8 cellular contexts compared by ENCODE assay signal in genomic region chr11:117072517-117073218, GRCh38. TPM values are rescaled to one million over a fixed set of nuclear protein-coding genes. Genes with fewer than 3 reads are reported as not detected.
DNase-seq lines count a peak whose midpoint lies in the region; ATAC-seq and TF ChIP-seq lines count a peak whose summit lies in the region.

No MANE protein-coding gene starts in this region.

- peak overlapping the region; percentile 30 for H3K4me3 ChIP-seq in CD4-positive, CD25-positive, alpha-beta regulatory T cell (ENCODE audit: low read depth, low read length)
- H3K4me3 ChIP-seq in left ventricle myocardium inferior (no peak overlapping the region), stomach (no peak overlapping the region)

- no peak overlapping the region for H3K4me3 Mint-ChIP-seq in CD4-positive, CD25-positive, alpha-beta regulatory T cell

- 67 to 79% (median 68%) methylated on average over 3 of the region's 3 CpGs for WGBS in stomach, 5 donors

- H3K27me3 ChIP-seq in CD4-positive, CD25-positive, alpha-beta regulatory T cell (ENCODE audit: control insufficient read depth, insufficient read depth, low read length): no peaks in the 10 kb centered on the region
- H3K27me3 ChIP-seq in left ventricle myocardium inferior (ENCODE audit: low read depth) (no peaks in the 10 kb centered on the region), stomach (no peaks in the 10 kb centered on the region)

- no peaks in the 10 kb centered on the region for H3K9me3 ChIP-seq in CD4-positive, CD25-positive, alpha-beta regulatory T cell (ENCODE audit: control insufficient read depth in 2 of 2, low read length in 2 of 2)
- H3K9me3 ChIP-seq in left ventricle myocardium inferior (replicated peaks): no peaks in the 10 kb centered on the region
- H3K9me3 ChIP-seq in stomach: no peaks in the 10 kb centered on the region

- H3K27me3 Mint-ChIP-seq in CD4-positive, CD25-positive, alpha-beta regulatory T cell: no peaks in the 10 kb centered on the region

- H3K4me1 Mint-ChIP-seq in CD4-positive, CD25-positive, alpha-beta regulatory T cell: peaks cover 15 to 63% (median 48%) of the 10 kb centered on the region in 4 donors

- H3K4me1 ChIP-seq in CD4-positive, CD25-positive, alpha-beta regulatory T cell (ENCODE audit: control insufficient read depth, insufficient read depth, low read length, poor library complexity, severe bottlenecking): peaks cover 7% of the 10 kb centered on the region
- H3K4me1 ChIP-seq in left ventricle myocardium inferior: peaks cover 77% of the 10 kb centered on the region
- peaks cover 40 to 92% (median 68%) of the 10 kb centered on the region in 4 donors for H3K4me1 ChIP-seq in stomach

- no peak for TF ChIP-seq POLR2A in stomach (IDR thresholded peaks at IDR 0.05)

- peak in 1 of 3 donors; percentile 47 for DNase-seq in CD4-positive, CD25-positive, alpha-beta regulatory T cell
- peak; percentile 78 for DNase-seq in HPDE6-E6E7 (ENCODE audit: extremely low spot score)
- DNase-seq in left ventricle myocardium inferior: no peak
- no peak for DNase-seq in stomach
- DNase-seq in NCI-H82 treated with DMSO at 0.1 percent for 48 hours (lab: John Stamatoyannopoulos, UW; ENCODE audit: unreplicated experiment): no peak
- no peak for DNase-seq in DMS 273 treated with DMSO at 0.1 percent for 48 hours (lab: John Stamatoyannopoulos, UW)

- intact Hi-C loops in left ventricle myocardium inferior (cut with micrococcal nuclease): no loop called here
- intact Hi-C loops in stomach (cut with DNase I; ENCODE audit: low total_unique reads): loop anchor here (10.0 kb wide), 1 partner anchor 58 kb away; no protein-coding TSS in a partner anchor

- ATAC-seq in CD4-positive, CD25-positive, alpha-beta regulatory T cell (ENCODE audit: low read depth in 2 of 2): peak; percentile 55 to 79
- ATAC-seq in GM18517 (IDR thresholded peaks at IDR 0.05; ENCODE audit: unreplicated experiment): no peak

- H3K27ac ChIP-seq in CD4-positive, CD25-positive, alpha-beta regulatory T cell (ENCODE audit: insufficient read depth, low read length, poor library complexity, severe bottlenecking): no peak overlapping the region
- H3K27ac ChIP-seq in VCaP (peak overlapping the region; percentile 73; the same call in 1 of the 2 replicates), left ventricle myocardium inferior (replicated peaks) (peak overlapping the region; percentile 33), stomach (peak overlapping the region in 4 of 5 donors; percentile 13 to 43 (median 26))

- H3K27ac Mint-ChIP-seq in CD4-positive, CD25-positive, alpha-beta regulatory T cell: peak overlapping the region in 1 of 3 donors; percentile 61

- peaks cover 0 to 3% (median 0%) of the 10 kb centered on the region in 7 donors for H3K9me3 Mint-ChIP-seq in CD4-positive, CD25-positive, alpha-beta regulatory T cell

- no peak for TF ChIP-seq EP300 in stomach (IDR thresholded peaks at IDR 0.05)

- peaks cover 5% of the 10 kb centered on the region for H3K36me3 Mint-ChIP-seq in CD4-positive, CD25-positive, alpha-beta regulatory T cell

- H3K36me3 ChIP-seq in CD4-positive, CD25-positive, alpha-beta regulatory T cell (ENCODE audit: control insufficient read depth, insufficient read depth, low read length): no peaks in the 10 kb centered on the region
- no peaks in the 10 kb centered on the region for H3K36me3 ChIP-seq in left ventricle myocardium inferior
- no peaks in the 10 kb centered on the region for H3K36me3 ChIP-seq in stomach

- TF ChIP-seq CTCF in VCaP (conservative IDR thresholded peaks at IDR 0.05) (no peak), left ventricle myocardium inferior (IDR thresholded peaks at IDR 0.05; ENCODE audit: borderline replicate concordance) (no peak), stomach (IDR thresholded peaks at IDR 0.05) (no peak)

RNA-seq across cellular contexts. Expression of gene SIK3, which starts 25.6 kb away (rescaled TPM):
- 55.2 TPM for total RNA-seq in CD4-positive, CD25-positive, alpha-beta regulatory T cell
- polyA plus RNA-seq in CD4-positive, CD25-positive, alpha-beta regulatory T cell: 1 to 10 TPM; 7.0 to 9.8 (median 9.0) TPM
- 36.3 TPM for total RNA-seq in left ventricle myocardium inferior
- 10 to 100 TPM in 4 of 5 donors, 1 to 10 TPM in 1; 8.7 to 97.8 (median 44.3) TPM for total RNA-seq in stomach
- 1 to 10 TPM; 6.5 to 7.8 (median 7.0) TPM for polyA plus RNA-seq in stomach
